ENCODE assay signal across 1 cellular context in genomic region chr18:23995180-23995579, GRCh38.
TF ChIP-seq lines count a peak whose summit lies in the region.

No MANE protein-coding gene starts in this region.

TF ChIP-seq in GM12878, 131 proteins besides CTCF, POLR2A, EP300 and RAD21 (continued from another document and continues in another):
- no peak for TF ChIP-seq KDM1A (IDR thresholded peaks at IDR 0.05; ENCODE audit: borderline replicate concordance)
- no peak for TF ChIP-seq E4F1 (IDR thresholded peaks at IDR 0.05; ENCODE audit: borderline replicate concordance, partially characterized antibody)
- TF ChIP-seq, protein P1, sequence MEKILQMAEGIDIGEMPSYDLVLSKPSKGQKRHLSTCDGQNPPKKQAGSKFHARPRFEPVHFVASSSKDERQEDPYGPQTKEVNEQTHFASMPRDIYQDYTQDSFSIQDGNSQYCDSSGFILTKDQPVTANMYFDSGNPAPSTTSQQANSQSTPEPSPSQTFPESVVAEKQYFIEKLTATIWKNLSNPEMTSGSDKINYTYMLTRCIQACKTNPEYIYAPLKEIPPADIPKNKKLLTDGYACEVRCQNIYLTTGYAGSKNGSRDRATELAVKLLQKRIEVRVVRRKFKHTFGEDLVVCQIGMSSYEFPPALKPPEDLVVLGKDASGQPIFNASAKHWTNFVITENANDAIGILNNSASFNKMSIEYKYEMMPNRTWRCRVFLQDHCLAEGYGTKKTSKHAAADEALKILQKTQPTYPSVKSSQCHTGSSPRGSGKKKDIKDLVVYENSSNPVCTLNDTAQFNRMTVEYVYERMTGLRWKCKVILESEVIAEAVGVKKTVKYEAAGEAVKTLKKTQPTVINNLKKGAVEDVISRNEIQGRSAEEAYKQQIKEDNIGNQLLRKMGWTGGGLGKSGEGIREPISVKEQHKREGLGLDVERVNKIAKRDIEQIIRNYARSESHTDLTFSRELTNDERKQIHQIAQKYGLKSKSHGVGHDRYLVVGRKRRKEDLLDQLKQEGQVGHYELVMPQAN (conservative IDR thresholded peaks at IDR 0.05) = no peak
- no peak for TF ChIP-seq ELK1 (IDR thresholded peaks at IDR 0.05; ENCODE audit: low read depth, low read length)
- TF ChIP-seq MTA3 (IDR thresholded peaks at IDR 0.05; ENCODE audit: borderline replicate concordance, low read length) = no peak
- no peak for TF ChIP-seq SKIL (IDR thresholded peaks at IDR 0.05; ENCODE audit: low read depth, poor library complexity, severe bottlenecking)
- no peak for TF ChIP-seq POLR2AphosphoS2 (IDR thresholded peaks at IDR 0.05; ENCODE audit: low read depth, low read length)
- no peak for TF ChIP-seq RELA (IDR thresholded peaks at IDR 0.05; ENCODE audit: borderline replicate concordance, partially characterized antibody)
- no peak for TF ChIP-seq PKNOX1 (IDR thresholded peaks at IDR 0.05)
- TF ChIP-seq MEF2A (IDR thresholded peaks at IDR 0.05; ENCODE audit: insufficient read depth, low read depth, low read length) = peak; percentile 80
- no peak for TF ChIP-seq MYB (IDR thresholded peaks at IDR 0.05; ENCODE audit: borderline replicate concordance, low read depth, low read length)
- peak; percentile 96 for TF ChIP-seq FOXM1 (IDR thresholded peaks at IDR 0.05; ENCODE audit: low read depth, low read length)
- no peak for TF ChIP-seq MLLT1 (IDR thresholded peaks at IDR 0.05)
- no peak for TF ChIP-seq RELB (IDR thresholded peaks at IDR 0.05; ENCODE audit: low read depth)
- TF ChIP-seq ETV6 (conservative IDR thresholded peaks at IDR 0.05 in 1 of 2, IDR thresholded peaks at IDR 0.05 in 1 of 2; ENCODE audit: borderline replicate concordance in 1 of 2, low read depth in 1 of 2) = peak in 1 of 2 experiments; percentile 41; a peak in 1 of 4 replicates
- TF ChIP-seq FOXK2 (IDR thresholded peaks at IDR 0.05) = no peak
- TF ChIP-seq CEBPB (IDR thresholded peaks at IDR 0.05; ENCODE audit: borderline replicate concordance in 1 of 2, low read depth in 2 of 2, low read length in 2 of 2) = no peak
- TF ChIP-seq RB1 (IDR thresholded peaks at IDR 0.05; ENCODE audit: borderline replicate concordance) = no peak
- no peak for TF ChIP-seq HDAC2 (IDR thresholded peaks at IDR 0.05)
- peak; percentile 48; the same call in 1 of the 2 replicates for TF ChIP-seq CBFB (IDR thresholded peaks at IDR 0.05; ENCODE audit: low read depth)
- no peak for TF ChIP-seq SP1 (IDR thresholded peaks at IDR 0.05; ENCODE audit: low read depth, low read length)
- TF ChIP-seq, protein P2, sequence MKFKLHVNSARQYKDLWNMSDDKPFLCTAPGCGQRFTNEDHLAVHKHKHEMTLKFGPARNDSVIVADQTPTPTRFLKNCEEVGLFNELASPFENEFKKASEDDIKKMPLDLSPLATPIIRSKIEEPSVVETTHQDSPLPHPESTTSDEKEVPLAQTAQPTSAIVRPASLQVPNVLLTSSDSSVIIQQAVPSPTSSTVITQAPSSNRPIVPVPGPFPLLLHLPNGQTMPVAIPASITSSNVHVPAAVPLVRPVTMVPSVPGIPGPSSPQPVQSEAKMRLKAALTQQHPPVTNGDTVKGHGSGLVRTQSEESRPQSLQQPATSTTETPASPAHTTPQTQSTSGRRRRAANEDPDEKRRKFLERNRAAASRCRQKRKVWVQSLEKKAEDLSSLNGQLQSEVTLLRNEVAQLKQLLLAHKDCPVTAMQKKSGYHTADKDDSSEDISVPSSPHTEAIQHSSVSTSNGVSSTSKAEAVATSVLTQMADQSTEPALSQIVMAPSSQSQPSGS (IDR thresholded peaks at IDR 0.05; ENCODE audit: low read length) = peak; percentile 51; the same call in 1 of the 2 replicates
- peak; percentile 85 for TF ChIP-seq RUNX3 (IDR thresholded peaks at IDR 0.05; ENCODE audit: low read length)
- 0 out of 2 replicates have a peak, but pooled peaks have one; percentile 22 for TF ChIP-seq CBX5 (IDR thresholded peaks at IDR 0.05; ENCODE audit: low read depth)
- no peak for TF ChIP-seq IKZF1 (conservative IDR thresholded peaks at IDR 0.05)
- TF ChIP-seq RAD51 (IDR thresholded peaks at IDR 0.05) = no peak
- TF ChIP-seq, protein P3, sequence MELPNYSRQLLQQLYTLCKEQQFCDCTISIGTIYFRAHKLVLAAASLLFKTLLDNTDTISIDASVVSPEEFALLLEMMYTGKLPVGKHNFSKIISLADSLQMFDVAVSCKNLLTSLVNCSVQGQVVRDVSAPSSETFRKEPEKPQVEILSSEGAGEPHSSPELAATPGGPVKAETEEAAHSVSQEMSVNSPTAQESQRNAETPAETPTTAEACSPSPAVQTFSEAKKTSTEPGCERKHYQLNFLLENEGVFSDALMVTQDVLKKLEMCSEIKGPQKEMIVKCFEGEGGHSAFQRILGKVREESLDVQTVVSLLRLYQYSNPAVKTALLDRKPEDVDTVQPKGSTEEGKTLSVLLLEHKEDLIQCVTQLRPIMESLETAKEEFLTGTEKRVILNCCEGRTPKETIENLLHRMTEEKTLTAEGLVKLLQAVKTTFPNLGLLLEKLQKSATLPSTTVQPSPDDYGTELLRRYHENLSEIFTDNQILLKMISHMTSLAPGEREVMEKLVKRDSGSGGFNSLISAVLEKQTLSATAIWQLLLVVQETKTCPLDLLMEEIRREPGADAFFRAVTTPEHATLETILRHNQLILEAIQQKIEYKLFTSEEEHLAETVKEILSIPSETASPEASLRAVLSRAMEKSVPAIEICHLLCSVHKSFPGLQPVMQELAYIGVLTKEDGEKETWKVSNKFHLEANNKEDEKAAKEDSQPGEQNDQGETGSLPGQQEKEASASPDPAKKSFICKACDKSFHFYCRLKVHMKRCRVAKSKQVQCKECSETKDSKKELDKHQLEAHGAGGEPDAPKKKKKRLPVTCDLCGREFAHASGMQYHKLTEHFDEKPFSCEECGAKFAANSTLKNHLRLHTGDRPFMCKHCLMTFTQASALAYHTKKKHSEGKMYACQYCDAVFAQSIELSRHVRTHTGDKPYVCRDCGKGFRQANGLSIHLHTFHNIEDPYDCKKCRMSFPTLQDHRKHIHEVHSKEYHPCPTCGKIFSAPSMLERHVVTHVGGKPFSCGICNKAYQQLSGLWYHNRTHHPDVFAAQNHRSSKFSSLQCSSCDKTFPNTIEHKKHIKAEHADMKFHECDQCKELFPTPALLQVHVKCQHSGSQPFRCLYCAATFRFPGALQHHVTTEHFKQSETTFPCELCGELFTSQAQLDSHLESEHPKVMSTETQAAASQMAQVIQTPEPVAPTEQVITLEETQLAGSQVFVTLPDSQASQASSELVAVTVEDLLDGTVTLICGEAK (IDR thresholded peaks at IDR 0.05; ENCODE audit: borderline replicate concordance) = no peak
- TF ChIP-seq LARP7 (IDR thresholded peaks at IDR 0.05) = no peak
- no peak for TF ChIP-seq SIN3A (IDR thresholded peaks at IDR 0.05; ENCODE audit: low read depth, low read length)
- TF ChIP-seq BCL11A (IDR thresholded peaks at IDR 0.05; ENCODE audit: low read depth, low read length) = 0 out of 2 replicates have a peak, but pooled peaks have one; percentile 7
- no peak for TF ChIP-seq ZNF207 (IDR thresholded peaks at IDR 0.05; ENCODE audit: borderline replicate concordance)
- TF ChIP-seq TCF12 (IDR thresholded peaks at IDR 0.05; ENCODE audit: low read depth, low read length) = no peak
- TF ChIP-seq ZNF24 (IDR thresholded peaks at IDR 0.05) = no peak
- no peak for TF ChIP-seq EZH2 (IDR thresholded peaks at IDR 0.05; ENCODE audit: borderline replicate concordance, control insufficient read depth, low read depth, low read length)
- TF ChIP-seq KAT2A (conservative IDR thresholded peaks at IDR 0.05; ENCODE audit: control insufficient read depth, low read depth, low read length) = no peak
- peak; percentile 42; the same call in 1 of the 2 replicates for TF ChIP-seq CREB1 (IDR thresholded peaks at IDR 0.05; ENCODE audit: low read depth)
- no peak for TF ChIP-seq SREBF1 (IDR thresholded peaks at IDR 0.05; ENCODE audit: low read length)
- no peak for TF ChIP-seq MTA2 (IDR thresholded peaks at IDR 0.05; ENCODE audit: low read depth)
- TF ChIP-seq, protein P4, sequence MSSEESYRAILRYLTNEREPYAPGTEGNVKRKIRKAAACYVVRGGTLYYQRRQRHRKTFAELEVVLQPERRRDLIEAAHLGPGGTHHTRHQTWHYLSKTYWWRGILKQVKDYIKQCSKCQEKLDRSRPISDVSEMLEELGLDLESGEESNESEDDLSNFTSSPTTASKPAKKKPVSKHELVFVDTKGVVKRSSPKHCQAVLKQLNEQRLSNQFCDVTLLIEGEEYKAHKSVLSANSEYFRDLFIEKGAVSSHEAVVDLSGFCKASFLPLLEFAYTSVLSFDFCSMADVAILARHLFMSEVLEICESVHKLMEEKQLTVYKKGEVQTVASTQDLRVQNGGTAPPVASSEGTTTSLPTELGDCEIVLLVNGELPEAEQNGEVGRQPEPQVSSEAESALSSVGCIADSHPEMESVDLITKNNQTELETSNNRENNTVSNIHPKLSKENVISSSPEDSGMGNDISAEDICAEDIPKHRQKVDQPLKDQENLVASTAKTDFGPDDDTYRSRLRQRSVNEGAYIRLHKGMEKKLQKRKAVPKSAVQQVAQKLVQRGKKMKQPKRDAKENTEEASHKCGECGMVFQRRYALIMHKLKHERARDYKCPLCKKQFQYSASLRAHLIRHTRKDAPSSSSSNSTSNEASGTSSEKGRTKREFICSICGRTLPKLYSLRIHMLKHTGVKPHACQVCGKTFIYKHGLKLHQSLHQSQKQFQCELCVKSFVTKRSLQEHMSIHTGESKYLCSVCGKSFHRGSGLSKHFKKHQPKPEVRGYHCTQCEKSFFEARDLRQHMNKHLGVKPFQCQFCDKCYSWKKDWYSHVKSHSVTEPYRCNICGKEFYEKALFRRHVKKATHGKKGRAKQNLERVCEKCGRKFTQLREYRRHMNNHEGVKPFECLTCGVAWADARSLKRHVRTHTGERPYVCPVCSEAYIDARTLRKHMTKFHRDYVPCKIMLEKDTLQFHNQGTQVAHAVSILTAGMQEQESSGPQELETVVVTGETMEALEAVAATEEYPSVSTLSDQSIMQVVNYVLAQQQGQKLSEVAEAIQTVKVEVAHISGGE (CRISPR knock-in tag; IDR thresholded peaks at IDR 0.05) = no peak
